20 cellular contexts compared by ENCODE assay signal in the genomic region with DNA sequence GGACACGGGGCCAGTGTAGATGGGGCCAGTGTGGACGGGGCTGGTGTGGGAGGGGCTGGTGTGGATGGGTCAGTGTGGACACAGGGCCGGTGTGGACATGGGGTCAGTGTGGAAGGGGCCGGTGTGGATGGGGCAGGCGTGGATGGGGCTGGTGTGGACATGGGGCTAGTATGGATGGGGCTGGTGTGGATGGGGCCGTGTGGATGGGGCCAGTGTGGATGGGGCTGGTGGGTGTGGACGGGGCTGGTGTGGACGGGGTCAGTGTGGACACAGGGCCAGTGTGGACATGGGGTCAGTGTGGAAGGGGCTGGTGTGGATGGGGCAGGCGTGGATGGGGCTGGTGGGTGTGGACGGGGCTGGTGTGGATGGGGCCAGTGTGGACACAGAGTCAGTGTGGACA.
"Had no signal": no experiment of that assay in that cellular context is flagged by ENCODE, and none has a peak within 500 bp of the region (broad histone marks: within the 10 kb centered on the region; RNA-seq: fewer than 3 reads in every experiment).

No MANE protein-coding gene starts in this region.

- H3K36me3 ChIP-seq: neural progenitor cell, prostate gland, right atrium auricular region, sigmoid colon, suprapubic skin, transverse colon had no signal

- H3K9me3 ChIP-seq: prostate gland, right atrium auricular region, sigmoid colon, suprapubic skin, transverse colon had no signal

- H3K27ac ChIP-seq: coronary artery, neural progenitor cell, prostate gland, right atrium auricular region, sigmoid colon, suprapubic skin, transverse colon had no signal

- H3K27me3 ChIP-seq: right atrium auricular region had no signal

- ATAC-seq: effector memory CD8-positive, alpha-beta T cell; left lobe of liver; stimulated activated effector memory CD8-positive, alpha-beta T cell treated with anti-CD3 and anti-CD28 coated beads, Interleukin-12 subunit alpha, Interleukin-12 subunit beta, amount 100 ng/mL, for 72 hours had no signal

- H3K4me3 ChIP-seq: coronary artery, neural progenitor cell, prostate gland, right atrium auricular region, sigmoid colon, transverse colon had no signal

- FAIRE-seq: endometrium, frontal cortex had no signal

- H2AFZ ChIP-seq: neural progenitor cell had no signal

- H3K4me1 ChIP-seq: neural progenitor cell, prostate gland, right atrium auricular region, sigmoid colon, transverse colon had no signal

- DNase-seq: dermis blood vessel endothelial cell; effector memory CD8-positive, alpha-beta T cell; erythroblast; hypothalamus; immature natural killer cell; islet precursor cell; nucleus accumbens; sigmoid colon; stimulated activated CD4-positive, alpha-beta T cell treated with anti-CD3 and anti-CD28 coated beads, Interleukin-2, amount 100 ng/mL, for 24 hours; stimulated activated CD4-positive, alpha-beta T cell treated with anti-CD3 and anti-CD28 coated beads, Interleukin-4, amount 100 ng/mL, for 24 hours; transverse colon had no signal

- H3K4me2 ChIP-seq: neural progenitor cell had no signal

- H3K9ac ChIP-seq: neural progenitor cell had no signal
